ENCODE assay signal across 8 cellular contexts in genomic region chr1:111141803-111142202, GRCh38. TPM values are rescaled to one million over a fixed set of nuclear protein-coding genes. Genes with fewer than 3 reads are reported as not detected.
DNase-seq lines count a peak whose midpoint lies in the region; ATAC-seq, FAIRE-seq and TF ChIP-seq lines count a peak whose summit lies in the region.

No MANE protein-coding gene starts in this region.

- no peak for FAIRE-seq in D721Med (lab: Jason Lieb, UNC)

- TF ChIP-seq POLR2A in heart left ventricle (IDR thresholded peaks at IDR 0.05) = no peak

- DNase-seq in left ventricle myocardium inferior = no peak
- DNase-seq in heart left ventricle = no peak
- DNase-seq in activated CD8-positive, alpha-beta T cell treated with anti-CD3 and anti-CD28 coated beads for 36 hours = no peak
- no peak for DNase-seq in omental fat pad (ENCODE audit: low spot score)
- DNase-seq in D721Med (ENCODE audit: insufficient read length, low spot score) = no peak

- 73 to 77% (median 75%) methylated on average over 2 of the region's 2 CpGs for WGBS in heart left ventricle, 4 donors
- WGBS in liver = 30% methylated on average over 2 of the region's 2 CpGs

- H3K36me3 ChIP-seq in left ventricle myocardium inferior (peaks cover 9% of the 10 kb centered on the region), heart left ventricle (peaks cover 0 to 18% (median 7%) of the 10 kb centered on the region in 9 donors), liver (ENCODE audit: control insufficient read depth in 4 of 4, insufficient read depth in 3 of 4, low read depth in 1 of 4, low read length in 3 of 4) (no peaks in the 10 kb centered on the region)

- intact Hi-C loops in left ventricle myocardium inferior (cut with micrococcal nuclease) = no loop called here
- intact Hi-C loops in heart left ventricle (cut with DNase I) = loop anchor here in 1 of 10 donors (5.0 kb wide), 1 partner anchor 305 kb away; the partner anchor contains the start of genes ATP5PB and WDR77
- intact Hi-C loops in activated CD8-positive, alpha-beta T cell treated with anti-CD3 and anti-CD28 coated beads for 36 hours (cut with micrococcal nuclease) = no loop called here

- H3K4me3 ChIP-seq in left ventricle myocardium inferior (peak overlapping the region; percentile 96), heart left ventricle (peak overlapping the region in 6 of 12 donors; percentile 76 to 94 (median 86)), liver (ENCODE audit: low read depth in 1 of 3, low read length in 3 of 3) (peak overlapping the region in 2 of 3 donors; percentile 86 to 98)

- no peak for TF ChIP-seq RAD21 in liver (IDR thresholded peaks at IDR 0.05)

- H3K9ac ChIP-seq in liver (ENCODE audit: low read depth in 1 of 2, low read length in 2 of 2) = peak overlapping the region in 1 of 2 donors; percentile 37

- H3K27me3 ChIP-seq in left ventricle myocardium inferior (ENCODE audit: low read depth) = no peaks in the 10 kb centered on the region
- H3K27me3 ChIP-seq in heart left ventricle = no peaks in the 10 kb centered on the region
- H3K27me3 ChIP-seq in liver (ENCODE audit: control insufficient read depth in 4 of 4, insufficient read depth in 4 of 4, low read length in 3 of 4) = no peaks in the 10 kb centered on the region

- H3K36me3 Mint-ChIP-seq in activated CD8-positive, alpha-beta T cell treated with anti-CD3 and anti-CD28 coated beads for 36 hours (ENCODE audit: low read depth) = peaks cover 21% of the 10 kb centered on the region

- CTCF ChIA-PET in activated CD8-positive, alpha-beta T cell treated with anti-CD3 and anti-CD28 coated beads for 36 hours (lab: Charles Lee) = interaction anchor here (0.5 to 2.6 kb wide), 4 partner anchors 14 to 78 kb away, joined by 3 to 8 read pairs (median 4); no protein-coding TSS in a partner anchor

- H3K4me1 Mint-ChIP-seq in activated CD8-positive, alpha-beta T cell treated with anti-CD3 and anti-CD28 coated beads for 36 hours (ENCODE audit: low read depth) = peaks cover 59% of the 10 kb centered on the region

- TF ChIP-seq CTCF in left ventricle myocardium inferior (IDR thresholded peaks at IDR 0.05; ENCODE audit: borderline replicate concordance) (no peak), heart left ventricle (IDR thresholded peaks at IDR 0.05) (no peak), liver (IDR thresholded peaks at IDR 0.05; ENCODE audit: low read depth, low read length, missing input control) (no peak), omental fat pad (IDR thresholded peaks at IDR 0.05) (no peak), D721Med (IDR thresholded peaks at IDR 0.05; ENCODE audit: insufficient read depth, missing control alignments) (no peak)
- no peak for TF ChIP-seq CTCF in activated CD8-positive, alpha-beta T cell treated with anti-CD3 and anti-CD28 coated beads for 36 hours (IDR thresholded peaks at IDR 0.05)

- H3K27ac ChIP-seq in left ventricle myocardium inferior (replicated peaks) (no peak overlapping the region), heart left ventricle (peak overlapping the region in 1 of 12 donors; percentile 97), liver (ENCODE audit: low read depth in 1 of 2, low read length in 2 of 2) (peak overlapping the region; percentile 98 to 99)

- H3K27ac Mint-ChIP-seq in activated CD8-positive, alpha-beta T cell treated with anti-CD3 and anti-CD28 coated beads for 36 hours = no peak overlapping the region

- H3K9me3 Mint-ChIP-seq in activated CD8-positive, alpha-beta T cell treated with anti-CD3 and anti-CD28 coated beads for 36 hours = no peaks in the 10 kb centered on the region

- H3K4me1 ChIP-seq in left ventricle myocardium inferior (peaks cover 42% of the 10 kb centered on the region), heart left ventricle (peaks cover 0 to 62% (median 29%) of the 10 kb centered on the region in 12 donors), liver (ENCODE audit: control insufficient read depth in 4 of 4, insufficient read depth in 4 of 4, low read length in 3 of 4) (peaks cover 4 to 60% (median 51%) of the 10 kb centered on the region in 4 donors)

- ATAC-seq in heart left ventricle (no peak), GM21717 (IDR thresholded peaks at IDR 0.05; ENCODE audit: unreplicated experiment) (no peak), omental fat pad (ENCODE audit: low FRiP score) (no peak), HG03521 (IDR thresholded peaks at IDR 0.05; ENCODE audit: unreplicated experiment) (no peak)
- ATAC-seq in activated CD8-positive, alpha-beta T cell treated with anti-CD3 and anti-CD28 coated beads for 36 hours = no peak

- H3K27me3 Mint-ChIP-seq in activated CD8-positive, alpha-beta T cell treated with anti-CD3 and anti-CD28 coated beads for 36 hours = no peaks in the 10 kb centered on the region

- H3K9me3 ChIP-seq in left ventricle myocardium inferior (replicated peaks) (no peaks in the 10 kb centered on the region), heart left ventricle (no peaks in the 10 kb centered on the region), liver (ENCODE audit: control insufficient read depth in 4 of 4, low read length in 3 of 4) (no peaks in the 10 kb centered on the region)

- POLR2A ChIA-PET in activated CD8-positive, alpha-beta T cell treated with anti-CD3 and anti-CD28 coated beads for 36 hours (lab: Charles Lee) = interaction anchor here (2.0 kb wide), 1 partner anchor 46 kb away, joined by 5 read pairs; no protein-coding TSS in a partner anchor

- peak overlapping the region; percentile 99 for H3K4me3 Mint-ChIP-seq in activated CD8-positive, alpha-beta T cell treated with anti-CD3 and anti-CD28 coated beads for 36 hours

TF ChIP-seq in liver, 16 proteins besides CTCF, POLR2A, EP300 and RAD21:
- peak in 1 of 2 donors; percentile 61 for TF ChIP-seq HNF4A (conservative IDR thresholded peaks at IDR 0.05)
- TF ChIP-seq TAF1 (conservative IDR thresholded peaks at IDR 0.05) = no peak

RNA-seq across cellular contexts. Expression of gene CEPT1, which starts 1.8 kb away (rescaled TPM):
- total RNA-seq in left ventricle myocardium inferior (14.0 TPM), heart left ventricle (10 to 100 TPM in 6 of 9 donors, 1 to 10 TPM in 3; 7.4 to 26.9 (median 11.6) TPM), liver (10 to 100 TPM; 36.8 to 37.3 TPM), omental fat pad (10 to 100 TPM; 38.6 to 61.0 (median 40.2) TPM)
- polyA plus RNA-seq in heart left ventricle (10 to 100 TPM in 1 of 2 donors, 1 to 10 TPM in 1; 7.7 to 11.6 TPM), liver (10 to 100 TPM; 10.0 to 18.5 TPM)
- 10 to 100 TPM; 36.0 to 38.6 TPM for total RNA-seq in activated CD8-positive, alpha-beta T cell treated with anti-CD3 and anti-CD28 coated beads for 36 hours

RNA-seq across cellular contexts. Expression of gene DRAM2, which starts 1.9 kb away (rescaled TPM):
- 33.0 TPM for total RNA-seq in left ventricle myocardium inferior
- 10 to 100 TPM; 32.1 to 49.8 (median 36.6) TPM for total RNA-seq in heart left ventricle
- polyA plus RNA-seq in heart left ventricle = 10 to 100 TPM; 27.1 to 37.7 TPM
- total RNA-seq in activated CD8-positive, alpha-beta T cell treated with anti-CD3 and anti-CD28 coated beads for 36 hours = 10 to 100 TPM; 27.5 to 37.2 TPM
- 10 to 100 TPM; 20.4 to 33.9 TPM for total RNA-seq in liver
- 10 to 100 TPM; 15.7 to 19.1 TPM for polyA plus RNA-seq in liver
- 100 to 1,000 TPM in 1 of 4 donors, 10 to 100 TPM in 3; 38.8 to 125 (median 69.9) TPM for total RNA-seq in omental fat pad

RNA-seq across cellular contexts. Expression of gene DENND2D, which starts 58.6 kb away (rescaled TPM):
- total RNA-seq in left ventricle myocardium inferior (1.8 TPM), heart left ventricle (10 to 100 TPM in 1 of 9 donors, 1 to 10 TPM in 7, under 1 TPM in 1; 0.96 to 23.9 (median 2.3) TPM), liver (10 to 100 TPM; 14.9 to 20.7 TPM), omental fat pad (10 to 100 TPM; 19.5 to 41.7 (median 27.8) TPM)
- polyA plus RNA-seq in heart left ventricle (1 to 10 TPM in 1 of 2 donors, under 1 TPM in 1; 0.99 to 1.2 TPM), liver (10 to 100 TPM in 1 of 2 donors, 1 to 10 TPM in 1; 8.8 to 10.7 TPM)
- 100 to 1,000 TPM; 201 to 208 TPM for total RNA-seq in activated CD8-positive, alpha-beta T cell treated with anti-CD3 and anti-CD28 coated beads for 36 hours

Comparison
In these comparisons a context has a peak if more than half of its experiments do, and no peak if none do; other contexts are left out.
1. RNA of gene DENND2D, which starts 58.6 kb away (total RNA-seq): 201 to 208 TPM in activated CD8-positive, alpha-beta T cell treated with anti-CD3 and anti-CD28 coated beads for 36 hours; 19.5 to 41.7 TPM in omental fat pad, 14.9 to 20.7 TPM in liver, 0.96 to 23.9 TPM in heart left ventricle and 1.8 TPM in left ventricle myocardium inferior (single experiment); every median in the first group is over 4 times any median in the second.